Comparison of ENCODE assay signal across 1 cellular context in genomic region chr6:105993769-105994521, GRCh38.
A peak's percentile ranks its signal among the peaks of the same experiment; 100 is the strongest.
TF ChIP-seq lines count a peak whose summit lies in the region.

No MANE protein-coding gene starts in this region.

TF ChIP-seq in IMR-90, 13 proteins besides CTCF, POLR2A, EP300 and RAD21 (continued from another document):
- no peak for TF ChIP-seq RFX5 (IDR thresholded peaks at IDR 0.05; ENCODE audit: low read depth, low read length)
- peak; percentile 84 for TF ChIP-seq CEBPB (IDR thresholded peaks at IDR 0.05; ENCODE audit: low read depth, low read length)
- TF ChIP-seq USF2 (IDR thresholded peaks at IDR 0.05; ENCODE audit: low read depth, low read length): 0 out of 2 replicates have a peak, but pooled peaks have one; percentile 7
TF ChIP-seq in IMR-90: peak in this region for 2.
